In the genomic region with DNA sequence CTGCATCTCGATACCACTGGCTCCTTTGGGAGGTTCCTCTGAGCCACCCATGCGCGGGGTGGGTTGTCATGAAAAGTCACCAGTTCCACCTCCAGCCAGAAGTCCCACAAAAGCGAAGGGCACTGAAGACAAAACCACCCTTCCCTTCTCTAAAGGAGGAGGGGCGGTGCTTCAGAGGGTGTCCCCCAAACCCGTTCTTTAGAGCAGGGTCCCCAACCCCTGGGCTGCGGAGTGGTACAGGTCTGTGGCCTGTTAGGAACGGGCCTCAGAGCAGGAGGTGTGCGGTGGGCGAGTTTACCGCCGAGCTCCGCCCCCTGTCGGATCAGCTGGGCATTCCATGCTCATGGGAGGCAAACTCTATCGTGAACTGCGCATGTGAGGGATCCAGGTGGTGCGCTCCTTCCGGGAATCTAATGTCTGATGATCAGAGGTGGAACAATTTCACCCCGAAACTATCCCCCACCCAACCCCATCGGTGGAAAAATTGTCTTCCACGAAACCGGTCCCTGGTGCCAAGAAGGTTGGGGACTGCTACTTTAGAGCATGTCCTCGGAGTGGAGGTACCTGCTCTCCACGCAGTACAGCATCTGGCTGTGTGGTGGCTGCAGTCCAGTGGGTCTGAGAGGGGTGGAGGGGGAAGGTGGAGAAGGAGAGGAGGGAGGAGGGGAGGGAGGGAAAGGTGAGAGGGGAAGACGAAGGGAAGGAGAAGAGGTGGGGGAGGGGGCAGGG, we compare ENCODE assay signal across 10 cellular contexts.
DNase-seq lines count a peak whose midpoint lies in the region; TF ChIP-seq lines count a peak whose summit lies in the region.
"Had no signal": no experiment of that assay in that cellular context is flagged by ENCODE, and none has a peak within 500 bp of the region (broad histone marks: within the 10 kb centered on the region; RNA-seq: fewer than 3 reads in every experiment).

No MANE protein-coding gene starts in this region.

- WGBS in HUES64 = 39% methylated on average over 25 of the region's 25 CpGs
- WGBS in liver = 37% methylated on average over 25 of the region's 25 CpGs

- no peak for DNase-seq in AG10803 (ENCODE audit: low read depth)
- peak; percentile 43 for DNase-seq in choroid plexus epithelial cell (ENCODE audit: low read depth)
- DNase-seq in C1 segment of cervical spinal cord (lab: John Stamatoyannopoulos, UW) = no peak
- no peak for DNase-seq in GM10266 (ENCODE audit: extremely low spot score)
- DNase-seq in NCI-H2227 (lab: John Stamatoyannopoulos, UW; ENCODE audit: unreplicated experiment) = no peak
- DNase-seq in NCI-H748 (lab: John Stamatoyannopoulos, UW; ENCODE audit: unreplicated experiment) = no peak
- DNase-seq: activated naive CD4-positive, alpha-beta T cell treated with anti-CD3 and anti-CD28 coated beads, Interleukin-2, amount 50 U/mL, for 16 hours; stimulated activated CD4-positive, alpha-beta T cell treated with anti-CD3 and anti-CD28 coated beads, Interleukin-15, amount 100 ng/mL, for 24 hours had no signal

- H3K4me3 ChIP-seq in AG10803 (ENCODE audit: low read length) = no peak overlapping the region
- H3K4me3 ChIP-seq in HUES64 (ENCODE audit: low read length) = peak overlapping the region; percentile 42
- H3K4me3 ChIP-seq in choroid plexus epithelial cell (ENCODE audit: low read depth, low read length) = no peak overlapping the region
- no peak overlapping the region for H3K4me3 ChIP-seq in liver (ENCODE audit: low read depth in 1 of 3, low read length in 3 of 3)

- H3K27me3 ChIP-seq in HUES64 (ENCODE audit: insufficient read depth, low read length) (peaks cover 3% of the 10 kb centered on the region; the same call in 1 of the 2 replicates), liver (ENCODE audit: control insufficient read depth in 4 of 4, insufficient read depth in 4 of 4, low read length in 3 of 4) (no peaks in the 10 kb centered on the region)

- peak; percentile 43 for TF ChIP-seq CTCF in AG10803 (conservative IDR thresholded peaks at IDR 0.05; ENCODE audit: low read length)
- peak; percentile 71 for TF ChIP-seq CTCF in choroid plexus epithelial cell (conservative IDR thresholded peaks at IDR 0.05; ENCODE audit: low read depth, low read length)
- peak; percentile 9 for TF ChIP-seq CTCF in liver (IDR thresholded peaks at IDR 0.05; ENCODE audit: low read depth, low read length, missing input control)
- no peak for TF ChIP-seq CTCF in GM10266 (IDR thresholded peaks at IDR 0.05; ENCODE audit: control insufficient read depth, insufficient read depth, low read depth, missing control alignments)

- peak in 1 of 2 donors; percentile 18 for TF ChIP-seq RAD21 in liver (IDR thresholded peaks at IDR 0.05)

- H3K9ac ChIP-seq in HUES64 (ENCODE audit: low read depth, low read length) (no peak overlapping the region), liver (ENCODE audit: low read depth in 1 of 2, low read length in 2 of 2) (no peak overlapping the region)

- H3K4me1 ChIP-seq in HUES64 (ENCODE audit: insufficient read depth, low read length) (no peaks in the 10 kb centered on the region), liver (ENCODE audit: control insufficient read depth in 4 of 4, insufficient read depth in 4 of 4, low read length in 3 of 4) (no peaks in the 10 kb centered on the region)

- H3K36me3 ChIP-seq in HUES64 (ENCODE audit: insufficient read depth, low read length) (no peaks in the 10 kb centered on the region), liver (ENCODE audit: control insufficient read depth in 4 of 4, insufficient read depth in 3 of 4, low read depth in 1 of 4, low read length in 3 of 4) (no peaks in the 10 kb centered on the region)

- no peaks in the 10 kb centered on the region for H3K9me3 ChIP-seq in HUES64 (ENCODE audit: insufficient read depth, low read depth, low read length)
- H3K9me3 ChIP-seq in liver (ENCODE audit: control insufficient read depth in 4 of 4, low read length in 3 of 4) = no peaks in the 10 kb centered on the region

- H3K27ac ChIP-seq in HUES64 (ENCODE audit: low read depth, low read length) (no peak overlapping the region), liver (ENCODE audit: low read depth in 1 of 2, low read length in 2 of 2) (no peak overlapping the region)

TF ChIP-seq in liver, 16 proteins besides CTCF, POLR2A, EP300 and RAD21:
- no peak for TF ChIP-seq HNF4A (conservative IDR thresholded peaks at IDR 0.05)
- TF ChIP-seq, protein P1, sequence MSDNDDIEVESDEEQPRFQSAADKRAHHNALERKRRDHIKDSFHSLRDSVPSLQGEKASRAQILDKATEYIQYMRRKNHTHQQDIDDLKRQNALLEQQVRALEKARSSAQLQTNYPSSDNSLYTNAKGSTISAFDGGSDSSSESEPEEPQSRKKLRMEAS (IDR thresholded peaks at IDR 0.05) = no peak
- no peak for TF ChIP-seq JUND (IDR thresholded peaks at IDR 0.05)
- no peak for TF ChIP-seq EGR1 (IDR thresholded peaks at IDR 0.05; ENCODE audit: low read depth in 2 of 2)
TF ChIP-seq in liver: peak in this region for 0.
